8 cellular contexts compared by ENCODE assay signal in the genomic region with DNA sequence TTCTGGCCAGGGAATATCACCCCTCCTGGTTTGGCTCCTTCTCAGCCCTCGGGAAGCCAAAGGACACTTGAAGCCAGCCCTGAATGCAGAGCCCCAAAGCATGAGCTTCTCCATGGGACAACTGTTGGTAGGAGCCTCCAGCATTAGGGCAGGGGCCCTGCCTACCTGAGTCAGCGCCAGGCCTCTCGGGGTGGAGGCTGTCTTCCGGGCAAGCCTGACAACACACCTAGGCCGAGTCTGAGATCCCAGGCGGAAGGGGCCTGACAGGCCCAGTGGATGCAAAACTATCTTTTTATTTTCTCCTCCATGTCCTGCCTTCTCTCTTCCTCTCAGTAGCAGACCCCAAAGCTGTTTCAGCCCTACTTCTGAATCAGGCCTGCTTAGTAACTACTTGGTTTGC. TPM values are rescaled to one million over a fixed set of nuclear protein-coding genes. Genes with fewer than 3 reads are reported as not detected.
A peak's percentile ranks its signal among the peaks of the same experiment; 100 is the strongest.
DNase-seq lines count a peak whose midpoint lies in the region; ATAC-seq and TF ChIP-seq lines count a peak whose summit lies in the region.

No MANE protein-coding gene starts in this region.

- WGBS in heart left ventricle, 4 donors, result 81 to 95% (median 87%) methylated on average over 5 to 6 of the region's 6 CpGs

- peak overlapping the region in 3 of 12 donors; percentile 42 to 55 (median 46) for H3K4me3 ChIP-seq in heart left ventricle
- H3K4me3 ChIP-seq in mucosa of stomach (ENCODE audit: low read length), result peak overlapping the region; percentile 53
- H3K4me3 ChIP-seq in vagina, result peak overlapping the region in 1 of 2 donors; percentile 31

- ATAC-seq in heart left ventricle (no peak), left ventricle myocardium superior (no peak), HG03378 (IDR thresholded peaks at IDR 0.05; ENCODE audit: unreplicated experiment) (no peak), GM21367 (IDR thresholded peaks at IDR 0.05; ENCODE audit: unreplicated experiment) (no peak)

- TF ChIP-seq POLR2A in heart left ventricle (IDR thresholded peaks at IDR 0.05) (no peak), vagina (IDR thresholded peaks at IDR 0.05) (no peak)

- no peaks in the 10 kb centered on the region for H3K9me3 Mint-ChIP-seq in dendritic cell treated with granulocyte-macrophage colony-stimulating factor and Interleukin-4, amounts not matched to agents 40 ng/mL and 50 ng/mL, for 4 days

- peak overlapping the region; percentile 83 for H3K4me3 Mint-ChIP-seq in dendritic cell treated with granulocyte-macrophage colony-stimulating factor and Interleukin-4, amounts not matched to agents 40 ng/mL and 50 ng/mL, for 4 days

- peak overlapping the region; percentile 76 for H3K9ac ChIP-seq in mucosa of stomach (ENCODE audit: low read length)

- no peaks in the 10 kb centered on the region for H3K27me3 ChIP-seq in heart left ventricle
- no peaks in the 10 kb centered on the region for H3K27me3 ChIP-seq in mucosa of stomach (ENCODE audit: control insufficient read depth, insufficient read depth, low read length)
- no peaks in the 10 kb centered on the region for H3K27me3 ChIP-seq in vagina

- peak overlapping the region; percentile 91 for H3K27ac Mint-ChIP-seq in dendritic cell treated with granulocyte-macrophage colony-stimulating factor and Interleukin-4, amounts not matched to agents 40 ng/mL and 50 ng/mL, for 4 days

- H3K27ac ChIP-seq in heart left ventricle (peak overlapping the region in 7 of 12 donors; percentile 64 to 85 (median 72)), vagina (peak overlapping the region; percentile 75)

- peaks cover 83% of the 10 kb centered on the region for H3K4me1 Mint-ChIP-seq in dendritic cell treated with granulocyte-macrophage colony-stimulating factor and Interleukin-4, amounts not matched to agents 40 ng/mL and 50 ng/mL, for 4 days (ENCODE audit: low read depth)

- H3K9me3 ChIP-seq in heart left ventricle (no peaks in the 10 kb centered on the region), mucosa of stomach (ENCODE audit: control insufficient read depth, low read length) (no peaks in the 10 kb centered on the region), vagina (no peaks in the 10 kb centered on the region)

- peaks cover 48% of the 10 kb centered on the region for H3K36me3 Mint-ChIP-seq in dendritic cell treated with granulocyte-macrophage colony-stimulating factor and Interleukin-4, amounts not matched to agents 40 ng/mL and 50 ng/mL, for 4 days (ENCODE audit: low read depth)

- TF ChIP-seq CTCF in heart left ventricle (IDR thresholded peaks at IDR 0.05) (no peak), vagina (IDR thresholded peaks at IDR 0.05) (no peak)

- DNase-seq in heart left ventricle, result no peak
- DNase-seq in left ventricle myocardium superior, result no peak
- no peak for DNase-seq in vagina (ENCODE audit: extremely low spot score in 2 of 2)
- no peak for DNase-seq in cortex of kidney (lab: John Stamatoyannopoulos, UW)

- H3K4me1 ChIP-seq in heart left ventricle (peaks cover 16 to 69% (median 36%) of the 10 kb centered on the region in 12 donors), mucosa of stomach (ENCODE audit: control insufficient read depth, insufficient read depth, low read length) (peaks cover 58% of the 10 kb centered on the region), vagina (peaks cover 50% of the 10 kb centered on the region)

- no peaks in the 10 kb centered on the region for H3K27me3 Mint-ChIP-seq in dendritic cell treated with granulocyte-macrophage colony-stimulating factor and Interleukin-4, amounts not matched to agents 40 ng/mL and 50 ng/mL, for 4 days

- H3K36me3 ChIP-seq in heart left ventricle (peaks cover 0 to 10% (median 0%) of the 10 kb centered on the region in 9 donors), mucosa of stomach (ENCODE audit: control insufficient read depth, insufficient read depth, low read length) (no peaks in the 10 kb centered on the region), vagina (peaks cover 0 to 4% of the 10 kb centered on the region in 2 donors)

- intact Hi-C loops in heart left ventricle (cut with DNase I), result no loop called here
- intact Hi-C loops in left ventricle myocardium superior (cut with micrococcal nuclease), result no loop called here
- intact Hi-C loops in dendritic cell treated with granulocyte-macrophage colony-stimulating factor and Interleukin-4, amounts not matched to agents 40 ng/mL and 50 ng/mL, for 4 days (cut with micrococcal nuclease), result loop anchor here (5.0 kb wide), 1 partner anchor 52 kb away; a partner anchor contains a TSS
- intact Hi-C loops in vagina (cut with DNase I), result no loop called here

RNA-seq across cellular contexts. Expression of a gene that starts 27.6 kb away (rescaled TPM):
- total RNA-seq in heart left ventricle (1 to 10 TPM; 1.9 to 5.7 (median 4.2) TPM), left ventricle myocardium superior (14.5 TPM), vagina (not detected)
- 1 to 10 TPM; 3.8 to 4.8 TPM for polyA plus RNA-seq in heart left ventricle

RNA-seq across cellular contexts. Expression of a gene that starts 49.5 kb away (rescaled TPM):
- total RNA-seq in heart left ventricle, result 10 to 100 TPM in 8 of 9 donors, 1 to 10 TPM in 1; 9.7 to 26.1 (median 18.8) TPM
- 10 to 100 TPM; 19.6 to 19.9 TPM for polyA plus RNA-seq in heart left ventricle
- 26.5 TPM for total RNA-seq in left ventricle myocardium superior
- 7.1 TPM for total RNA-seq in vagina

RNA-seq across cellular contexts. Expression of a gene that starts 50.4 kb away (rescaled TPM):
- 10 to 100 TPM; 26.7 to 53.5 (median 40.8) TPM for total RNA-seq in heart left ventricle
- 10 to 100 TPM; 17.0 to 34.3 TPM for polyA plus RNA-seq in heart left ventricle
- 49.4 TPM for total RNA-seq in left ventricle myocardium superior
- 35.6 TPM for total RNA-seq in vagina
